11 cellular contexts compared by ENCODE assay signal in the genomic region with DNA sequence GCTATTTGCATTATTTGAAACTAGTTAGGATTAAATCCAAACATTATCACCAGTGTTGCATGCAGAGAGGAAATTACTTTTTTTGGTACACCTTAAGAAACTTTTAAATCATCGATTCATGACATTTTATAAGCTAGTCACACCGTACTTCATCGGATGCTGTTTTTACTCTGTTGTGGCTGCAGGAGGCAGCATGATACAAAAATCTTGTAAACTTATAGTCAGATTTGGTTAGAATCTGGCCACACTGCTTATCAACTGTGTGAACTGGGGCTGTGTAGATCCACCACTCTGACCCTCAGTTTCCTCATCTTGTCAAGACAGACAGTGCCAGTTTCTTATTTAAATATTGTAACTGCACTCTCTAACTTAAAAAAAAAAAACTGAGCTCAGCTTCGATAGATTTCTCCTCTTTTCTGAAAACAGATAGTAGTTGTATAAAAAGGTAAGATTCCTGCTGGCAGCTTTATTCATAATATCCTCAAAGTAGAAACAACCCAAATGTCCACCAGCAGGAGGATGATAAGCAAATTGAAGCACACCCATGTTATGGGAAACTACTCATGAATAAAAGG.
A peak's percentile ranks its signal among the peaks of the same experiment; 100 is the strongest.
DNase-seq lines count a peak whose midpoint lies in the region; ATAC-seq and TF ChIP-seq lines count a peak whose summit lies in the region.
"Had no signal": no experiment of that assay in that cellular context is flagged by ENCODE, and none has a peak within 500 bp of the region (broad histone marks: within the 10 kb centered on the region; RNA-seq: fewer than 3 reads in every experiment).

No MANE protein-coding gene starts in this region.

- POLR2A ChIA-PET in IMR-90 (lab: Charles Lee; ENCODE audit: unreplicated experiment), result no interaction called here

- TF ChIP-seq CTCF in AG09309 (IDR thresholded peaks at IDR 0.05; ENCODE audit: control insufficient read depth, insufficient read depth, low read depth, low read length, missing control alignments) (peak; percentile 53), IMR-90 (conservative IDR thresholded peaks at IDR 0.05; ENCODE audit: low read depth, low read length) (peak; percentile 66), brain microvascular endothelial cell (IDR thresholded peaks at IDR 0.05; ENCODE audit: low read depth, low read length, missing control alignments) (peak; percentile 64), left lung (IDR thresholded peaks at IDR 0.05) (peak; percentile 30 to 44)

- H3K23ac ChIP-seq in IMR-90 (ENCODE audit: low read depth, low read length), result no peak overlapping the region

- H3K9ac ChIP-seq in IMR-90 (ENCODE audit: low read depth, low read length), result no peak overlapping the region

- no peaks in the 10 kb centered on the region for H3K9me1 ChIP-seq in IMR-90 (ENCODE audit: insufficient read depth, low read length)

- H4K5ac ChIP-seq in IMR-90 (ENCODE audit: low read depth, low read length), result no peak overlapping the region

- H2AK9ac ChIP-seq in IMR-90 (replicated peaks; ENCODE audit: low read depth, low read length, poor library complexity), result no peak overlapping the region

- H4K91ac ChIP-seq in IMR-90 (ENCODE audit: insufficient read depth, low read depth, low read length), result no peak overlapping the region

- H3K14ac ChIP-seq in IMR-90 (replicated peaks; ENCODE audit: low read depth, low read length), result no peak overlapping the region

- intact Hi-C loops in IMR-90 (cut with micrococcal nuclease), result loop anchor here (1.0 kb wide), 1 partner anchor 119 kb away; no protein-coding TSS in a partner anchor
- intact Hi-C loops in left lung (cut with DNase I), result loop anchor here in 1 of 2 donors (5.0 kb wide), 1 partner anchor 119 kb away; no protein-coding TSS in a partner anchor

- no peak for TF ChIP-seq POLR2A in IMR-90 (IDR thresholded peaks at IDR 0.05; ENCODE audit: low read depth, low read length)

- no peaks in the 10 kb centered on the region for H3K36me3 ChIP-seq in IMR-90 (ENCODE audit: control insufficient read depth, insufficient read depth, low read length)
- no peaks in the 10 kb centered on the region for H3K36me3 ChIP-seq in brain microvascular endothelial cell (replicated peaks)
- no peaks in the 10 kb centered on the region for H3K36me3 ChIP-seq in left lung

- H2BK15ac ChIP-seq in IMR-90 (ENCODE audit: low read depth, low read length), result no peak overlapping the region

- no CpG with 5 or more reads among the region's 4 CpGs for WGBS in IMR-90 (ENCODE audit: extremely low coverage in 2 of 2, insufficient read length in 1 of 2), 2 experiments

- CTCF ChIA-PET in IMR-90 (lab: Yijun Ruan, JAX), result interaction anchor here (0.6 to 3.4 kb wide), 14 partner anchors 16 to 1501 kb away, joined by 3 to 34 read pairs (median 3); no protein-coding TSS in a partner anchor

- no peak overlapping the region for H2BK20ac ChIP-seq in IMR-90 (ENCODE audit: low read depth, low read length)

- no peaks in the 10 kb centered on the region for H3K4me1 ChIP-seq in IMR-90 (ENCODE audit: control insufficient read depth, insufficient read depth, low read length)
- no peaks in the 10 kb centered on the region for H3K4me1 ChIP-seq in left lung

- no peak overlapping the region for H3K4me2 ChIP-seq in IMR-90 (ENCODE audit: low read depth, low read length)

- no peak overlapping the region for H3K4ac ChIP-seq in IMR-90 (ENCODE audit: low read depth, low read length)

- in situ Hi-C loops in IMR-90 (cut with MboI; ENCODE audit: low sequenced_read_pairs) (loop anchor here (5.0 to 25.0 kb wide), 4 partner anchors 119 to 1524 kb away; a partner anchor contains a TSS), brain microvascular endothelial cell (cut with HindIII; ENCODE audit: low pct_ligation_motif_present, low sequenced_read_pairs) (loop anchor here (25.0 kb wide), 1 partner anchor 399 kb away; no protein-coding TSS in a partner anchor)

- H3K27ac ChIP-seq in IMR-90 (ENCODE audit: insufficient read depth, low read length), result no peak overlapping the region
- no peak overlapping the region for H3K27ac ChIP-seq in brain microvascular endothelial cell
- H3K27ac ChIP-seq in left lung, result no peak overlapping the region
- H3K27ac ChIP-seq: skin epidermis had no signal

- dilution Hi-C loops in IMR-90 (cut with HindIII; ENCODE audit: low sequenced_read_pairs, unreplicated experiment), result no loop called here

- H3K4me3 ChIP-seq in AG09309 (ENCODE audit: control insufficient read depth, low read depth, low read length), result no peak overlapping the region
- H3K4me3 ChIP-seq in IMR-90 (ENCODE audit: insufficient read depth, low read depth, low read length), result no peak overlapping the region
- no peak overlapping the region for H3K4me3 ChIP-seq in brain microvascular endothelial cell (ENCODE audit: low read depth, low read length)
- no peak overlapping the region for H3K4me3 ChIP-seq in left lung
- H3K4me3 ChIP-seq: skin epidermis had no signal

- no peak overlapping the region for H3K56ac ChIP-seq in IMR-90 (ENCODE audit: extremely low read depth, insufficient read depth, low read length)

- ATAC-seq in IMR-90 (ENCODE audit: low read depth), result peak; percentile 72
- peak; percentile 46 for ATAC-seq in left lung
- ATAC-seq: activated CD8-positive, alpha-beta T cell treated with anti-CD3 and anti-CD28 coated beads for 36 hours had no signal

- H4K20me1 ChIP-seq in IMR-90 (ENCODE audit: insufficient read depth, low read length), result no peaks in the 10 kb centered on the region

- no peak overlapping the region for H3K18ac ChIP-seq in IMR-90 (ENCODE audit: low read depth, low read length)

- no peaks in the 10 kb centered on the region for H3K79me1 ChIP-seq in IMR-90 (ENCODE audit: low read depth in 1 of 2, low read length in 2 of 2)

- no peak overlapping the region for H2AK5ac ChIP-seq in IMR-90 (ENCODE audit: low read depth, low read length)

- H2BK5ac ChIP-seq in IMR-90 (ENCODE audit: low read depth, low read length, poor library complexity, severe bottlenecking), result no peak overlapping the region

- H3K27me3 ChIP-seq in IMR-90 (ENCODE audit: control insufficient read depth, insufficient read depth, low read length) (no peaks in the 10 kb centered on the region), brain microvascular endothelial cell (replicated peaks) (no peaks in the 10 kb centered on the region), left lung (peaks cover 2 to 10% of the 10 kb centered on the region in 2 donors)

- no peak for DNase-seq in AG09309 (ENCODE audit: low read depth)
- peak; percentile 50 for DNase-seq in IMR-90
- DNase-seq in brain microvascular endothelial cell, result no peak
- no peak for DNase-seq in left lung
- no peak for DNase-seq in OCI-M2 (lab: John Stamatoyannopoulos, UW; ENCODE audit: unreplicated experiment)
- no peak for DNase-seq in activated T-cell treated with anti-CD3 and anti-CD28 coated beads, Interleukin-2, amount 50 U/mL, for 1 hour
- DNase-seq in stimulated activated CD4-positive, alpha-beta T cell treated with anti-CD3 and anti-CD28 coated beads, Interleukin-2, amount 100 ng/mL, for 48 hours, result no peak
- no peak for DNase-seq in HCEC 1CT
- DNase-seq: activated CD8-positive, alpha-beta T cell treated with anti-CD3 and anti-CD28 coated beads for 36 hours; NCI-H1092 treated with DMSO at 0.1 percent for 48 hours had no signal

- no TSS peak for BruUV-seq in IMR-90 (replicated peaks; lab: Mats Ljungman, UMichigan)

- H2BK120ac ChIP-seq in IMR-90 (ENCODE audit: low read depth, low read length), result no peak overlapping the region

- no peaks in the 10 kb centered on the region for H3K9me3 ChIP-seq in IMR-90 (ENCODE audit: control insufficient read depth, insufficient read depth, low read length)
- no peaks in the 10 kb centered on the region for H3K9me3 ChIP-seq in left lung

- H2AFZ ChIP-seq in IMR-90 (replicated peaks; ENCODE audit: low read length, poor library complexity), result no peak overlapping the region

- H4K8ac ChIP-seq in IMR-90 (ENCODE audit: low read depth in 2 of 2, low read length in 2 of 2), result no peak overlapping the region

- peak; percentile 71 for TF ChIP-seq RAD21 in IMR-90 (IDR thresholded peaks at IDR 0.05; ENCODE audit: low read length)

TF ChIP-seq in IMR-90, 13 proteins besides CTCF, POLR2A, EP300 and RAD21:
- peak; percentile 60 for TF ChIP-seq SMC3 (IDR thresholded peaks at IDR 0.05; ENCODE audit: low read depth, low read length)
- TF ChIP-seq RCOR1 (IDR thresholded peaks at IDR 0.05; ENCODE audit: insufficient replicate concordance, low read length), result no peak
TF ChIP-seq in IMR-90: peak in this region for 1.
